ENCODE assay signal across 11 cellular contexts in genomic region chr7:867001-867405, GRCh38. TPM values are rescaled to one million over a fixed set of nuclear protein-coding genes. Genes with fewer than 3 reads are reported as not detected.
A peak's percentile ranks its signal among the peaks of the same experiment; 100 is the strongest.
DNase-seq lines count a peak whose midpoint lies in the region; ATAC-seq and TF ChIP-seq lines count a peak whose summit lies in the region.
"Had no signal": no experiment of that assay in that cellular context is flagged by ENCODE, and none has a peak within 500 bp of the region (broad histone marks: within the 10 kb centered on the region; RNA-seq: fewer than 3 reads in every experiment).

No MANE protein-coding gene starts in this region.

- ATAC-seq in gastroesophageal sphincter (peak; percentile 90), GM21515 (IDR thresholded peaks at IDR 0.05; ENCODE audit: unreplicated experiment) (no peak), HG03025 (IDR thresholded peaks at IDR 0.05; ENCODE audit: low FRiP score, unreplicated experiment) (no peak)
- ATAC-seq: naive thymus-derived CD4-positive, alpha-beta T cell; stimulated activated memory B cell treated with anti-CD40 and anti-IgM and Interleukin-4, amounts not matched to agents 10 μg/mL and 1 μg/mL and 100 μg/mL, for 72 hours had no signal

- TF ChIP-seq POLR2A in gastroesophageal sphincter (IDR thresholded peaks at IDR 0.05) = peak in 1 of 2 donors; percentile 23

- DNase-seq in AG08396 (ENCODE audit: low spot score) = peak; percentile 92
- DNase-seq in adipocyte (ENCODE audit: low read depth) = no peak
- peak; percentile 60 for DNase-seq in pons (ENCODE audit: low spot score)
- DNase-seq in GM20000 (ENCODE audit: low spot score) = no peak
- DNase-seq in HEK293T (ENCODE audit: extremely low spot score) = no peak
- DNase-seq: activated B cell treated with CpG ODN at 0.5 μM for 24 hours; naive thymus-derived CD4-positive, alpha-beta T cell had no signal

- H3K27me3 ChIP-seq in adipocyte (replicated peaks; ENCODE audit: control insufficient read depth, insufficient read depth, low read length) (no peaks in the 10 kb centered on the region), gastroesophageal sphincter (no peaks in the 10 kb centered on the region)

- TF ChIP-seq CTCF in gastroesophageal sphincter (IDR thresholded peaks at IDR 0.05) (no peak), GM20000 (IDR thresholded peaks at IDR 0.05; ENCODE audit: extremely low read depth, missing control alignments) (no peak)

- CTCF ChIA-PET in HEK293T (lab: Yijun Ruan, JAX) = no interaction called here

- H3K36me3 ChIP-seq in adipocyte (ENCODE audit: control insufficient read depth, insufficient read depth, low read length, severe bottlenecking) (peaks cover 44% of the 10 kb centered on the region), gastroesophageal sphincter (peaks cover 0 to 93% of the 10 kb centered on the region in 2 donors)

- H3K9ac ChIP-seq in adipocyte (ENCODE audit: low read length) = peak overlapping the region; percentile 59

- POLR2A ChIA-PET in HEK293T (lab: Yijun Ruan, JAX) = no interaction called here

- H3K4me1 ChIP-seq in adipocyte (ENCODE audit: control insufficient read depth, insufficient read depth, low read length) (peaks cover 21% of the 10 kb centered on the region), gastroesophageal sphincter (peaks cover 0 to 53% (median 15%) of the 10 kb centered on the region in 3 donors)

- TF ChIP-seq EP300 in gastroesophageal sphincter (IDR thresholded peaks at IDR 0.05) = peak; percentile 59

- WGBS in gastroesophageal sphincter (ENCODE audit: low coverage in 1 of 2), 2 donors = 11 to 37% methylated on average over 3 to 8 of the region's 18 CpGs

- H3K4me3 ChIP-seq in adipocyte (ENCODE audit: low read length) = peak overlapping the region; percentile 30
- peak overlapping the region in 1 of 2 donors; percentile 23 for H3K4me3 ChIP-seq in gastroesophageal sphincter

- H3K9me3 ChIP-seq in adipocyte (ENCODE audit: control insufficient read depth, low read length) (no peaks in the 10 kb centered on the region), gastroesophageal sphincter (no peaks in the 10 kb centered on the region)

- H3K27ac ChIP-seq in gastroesophageal sphincter = peak overlapping the region; percentile 68 to 97 (median 90)

TF ChIP-seq in HEK293T, 16 proteins besides CTCF, POLR2A, EP300 and RAD21:
- no peak for TF ChIP-seq ELF4 (IDR thresholded peaks at IDR 0.05)
- TF ChIP-seq PKNOX1 (IDR thresholded peaks at IDR 0.05) = no peak
- TF ChIP-seq NFRKB (IDR thresholded peaks at IDR 0.05) = no peak
- TF ChIP-seq BHLHE40 (IDR thresholded peaks at IDR 0.05; ENCODE audit: borderline replicate concordance) = no peak
- TF ChIP-seq SP1 (IDR thresholded peaks at IDR 0.05) = no peak
- TF ChIP-seq CTBP1 (IDR thresholded peaks at IDR 0.05; ENCODE audit: borderline replicate concordance) = no peak
- TF ChIP-seq LEF1 (IDR thresholded peaks at IDR 0.05; ENCODE audit: borderline replicate concordance) = no peak

RNA-seq across cellular contexts. Expression of gene GET4, which starts 9.4 kb away (rescaled TPM):
- total RNA-seq in gastroesophageal sphincter = 10 to 100 TPM; 18.4 to 34.8 (median 28.7) TPM

RNA-seq across cellular contexts. Expression of gene SUN1, which starts 34.7 kb away (rescaled TPM):
- total RNA-seq in gastroesophageal sphincter = 100 to 1,000 TPM; 151 to 261 (median 231) TPM

Comparison
In these comparisons a context has a peak if more than half of its experiments do, and no peak if none do; other contexts are left out.
1. DNase-seq: peak in AG08396 (single experiment) and pons (single experiment); none in adipocyte (single experiment), GM20000 (single experiment) and HEK293T (single experiment).